Comparison of ENCODE assay signal across 8 cellular contexts in the genomic region with DNA sequence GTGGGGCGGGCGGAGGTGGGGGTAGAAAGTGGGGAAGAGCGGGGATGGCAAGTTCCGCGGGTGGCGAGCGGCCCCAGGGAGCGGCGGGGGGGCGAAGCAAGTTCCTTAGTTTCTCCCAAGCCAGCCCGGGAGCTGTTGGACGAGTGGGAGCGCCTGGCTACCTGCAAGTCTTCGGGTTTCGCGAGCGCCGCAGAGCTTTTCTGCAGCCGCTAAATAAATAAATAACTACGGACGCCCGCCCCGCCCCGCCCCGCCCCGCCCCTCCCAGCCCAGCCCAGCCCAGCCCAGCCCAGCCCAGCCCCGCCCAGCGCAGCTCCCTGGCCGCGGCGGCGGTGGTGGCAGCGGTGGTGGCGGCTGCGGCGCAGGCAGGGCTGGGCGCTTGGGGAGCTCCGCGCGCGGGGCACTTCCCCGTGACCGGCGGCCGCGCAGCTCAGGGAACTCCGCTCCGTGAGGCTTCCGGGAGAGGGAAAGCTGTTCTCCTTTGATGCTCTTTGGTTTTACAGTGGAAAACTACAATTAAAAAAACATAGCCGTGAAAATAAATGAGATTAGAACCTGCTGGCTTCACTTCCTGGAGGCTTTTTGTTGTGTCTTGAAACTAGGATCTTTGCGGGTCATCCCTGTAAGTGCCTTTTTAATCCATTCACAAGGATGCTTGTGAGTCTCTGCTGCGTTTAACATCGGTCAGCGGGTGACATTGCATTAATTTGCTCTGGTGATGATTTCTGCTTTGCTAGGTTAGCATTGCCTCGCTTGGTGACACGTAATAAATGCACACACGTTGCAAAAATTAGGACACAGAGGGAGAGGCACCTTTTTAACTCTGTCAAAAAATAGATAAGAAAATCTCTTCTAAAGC. TPM values are rescaled to one million over a fixed set of nuclear protein-coding genes. Genes with fewer than 3 reads are reported as not detected.
DNase-seq lines count a peak whose midpoint lies in the region; ATAC-seq and TF ChIP-seq lines count a peak whose summit lies in the region.

A gene (plus strand): TSS at position 438 of the 859 bp plus-strand sequence. CDS start 5,498 bp downstream, outside the sequence.

- H3K27ac ChIP-seq in A673 (ENCODE audit: low read depth, low read length, poor library complexity, severe bottlenecking) (peak within 1 kb of the TSS; percentile 94), epithelial cell of prostate (peak within 1 kb of the TSS; percentile 70)

- POLR2A ChIA-PET in A673 (lab: Charles Lee; ENCODE audit: low non-redundant PET), result interaction anchor here (0.5 to 0.9 kb wide), 4 partner anchors 12 to 116 kb away, joined by 3 to 5 read pairs (median 3); a partner anchor contains a TSS

- intact Hi-C loops in A673 (cut with micrococcal nuclease; ENCODE audit: unreplicated experiment), result loop anchor here (5.0 kb wide), 2 partner anchors 35 to 445 kb away; no protein-coding TSS in a partner anchor

- TF ChIP-seq CTCF in A673 (conservative IDR thresholded peaks at IDR 0.05; ENCODE audit: low read depth, low read length), result no peak

- peak; percentile 92 for DNase-seq in A673 (ENCODE audit: low spot score)
- DNase-seq in NCI-H82 (lab: John Stamatoyannopoulos, UW), result peak; percentile 94
- DNase-seq in activated T-cell treated with anti-CD3 and anti-CD28 coated beads for 24 hours (ENCODE audit: low read depth), result peak; percentile 54
- peak; percentile 34 for DNase-seq in epithelial cell of prostate (ENCODE audit: low read depth, low spot score)
- peak; percentile 49 to 55 for DNase-seq in stimulated activated CD8-positive, alpha-beta memory T cell treated with anti-CD3 and anti-CD28 coated beads, Interleukin-15, amount 100 ng/mL, for 48 hours (ENCODE audit: low read depth in 2 of 2)

- H3K27me3 ChIP-seq in A673 (replicated peaks; ENCODE audit: insufficient read depth, low read depth, low read length, poor library complexity) (no peaks in the 10 kb centered on the region), mononuclear cell (ENCODE audit: insufficient read depth, low read length) (no peaks in the 10 kb centered on the region)

- H3K4me3 ChIP-seq in A673 (ENCODE audit: low read depth, low read length, poor library complexity, severe bottlenecking) (peak within 1 kb of the TSS; percentile 64), mononuclear cell (ENCODE audit: low read length) (peak within 1 kb of the TSS; percentile 58)

- CTCF ChIA-PET in A673 (lab: Charles Lee), result no interaction called here

- TSS peak; percentile 91 for BruUV-seq in A673 (replicated peaks; lab: Mats Ljungman, UMichigan)

- H3K4me1 ChIP-seq in A673 (ENCODE audit: insufficient read depth, low read length, poor library complexity, severe bottlenecking) (peaks cover 31% of the 10 kb centered on the region), mononuclear cell (ENCODE audit: insufficient read depth, low read length) (peaks cover 20% of the 10 kb centered on the region)

- H3K36me3 ChIP-seq in A673 (ENCODE audit: insufficient read depth, low read length, poor library complexity, severe bottlenecking), result no peaks in the 10 kb centered on the region

- no peaks in the 10 kb centered on the region for H3K9me3 ChIP-seq in A673 (ENCODE audit: low read depth, low read length, poor library complexity, severe bottlenecking)
- H3K9me3 ChIP-seq in mononuclear cell (ENCODE audit: low read depth, low read length), result no peaks in the 10 kb centered on the region

- peak; percentile 82 for ATAC-seq in GM18498 (IDR thresholded peaks at IDR 0.05; ENCODE audit: unreplicated experiment)
- peak; percentile 68 for ATAC-seq in HG03045 (IDR thresholded peaks at IDR 0.05; ENCODE audit: unreplicated experiment)

RNA-seq across cellular contexts. Expression of the gene that starts here (rescaled TPM):
- total RNA-seq in A673 (2021) (0.21 TPM in 1 of 2 replicates, not detected in the other), mononuclear cell (not detected)

Comparison
In these comparisons a context has a peak if more than half of its experiments do, and no peak if none do; other contexts are left out.
1. Peak in every context shown above with its lines: DNase-seq, ATAC-seq, H3K4me3 ChIP-seq and H3K27ac ChIP-seq.
2. Peak in DNase-seq, H3K4me3 ChIP-seq and H3K27ac ChIP-seq in A673; RNA of the gene not detected or under 1 TPM.
3. DNase-seq: peak in every context shown above with its lines; median percentile 94 in NCI-H82; 92 in A673; 54 in activated T-cell treated with anti-CD3 and anti-CD28 coated beads for 24 hours; 52 in stimulated activated CD8-positive, alpha-beta memory T cell treated with anti-CD3 and anti-CD28 coated beads, Interleukin-15, amount 100 ng/mL, for 48 hours; 34 in epithelial cell of prostate.